Comparison of ENCODE assay signal across 23 cellular contexts in genomic region chr2:98830573-98831145, GRCh38.
"Had no signal": no experiment of that assay in that cellular context is flagged by ENCODE, and none has a peak within 500 bp of the region (broad histone marks: within the 10 kb centered on the region; RNA-seq: fewer than 3 reads in every experiment).

No MANE protein-coding gene starts in this region.

- H3K27me3 Mint-ChIP-seq: activated CD4-positive, alpha-beta T cell treated with anti-CD3 and anti-CD28 coated beads, Interleukin-2, amount 10 ng/mL, durations not matched to agents 7 days and 5 days; activated naive CD8-positive, alpha-beta T cell had no signal

- H3K9me3 Mint-ChIP-seq: activated CD4-positive, alpha-beta T cell treated with anti-CD3 and anti-CD28 coated beads, Interleukin-2, amount 10 ng/mL, durations not matched to agents 7 days and 5 days; dendritic cell treated with granulocyte-macrophage colony-stimulating factor and Interleukin-4, amounts not matched to agents 40 ng/mL and 50 ng/mL, for 4 days; naive B cell; stimulated activated effector memory CD8-positive, alpha-beta T cell treated with anti-CD3 and anti-CD28 coated beads, Interleukin-12 subunit alpha, Interleukin-12 subunit beta, amount 100 ng/mL, for 72 hours had no signal

- H3K4me3 ChIP-seq: adrenal gland, ascending aorta, left lung, lung, right lobe of liver, skin epidermis, stomach, suprapubic skin, transverse colon, uterus had no signal

- DNase-seq: activated CD4-positive, alpha-beta T cell treated with anti-CD3 and anti-CD28 coated beads, Interleukin-2, amount 10 ng/mL, durations not matched to agents 7 days and 5 days; activated CD8-positive, alpha-beta T cell treated with anti-CD3 and anti-CD28 coated beads, Interleukin-2, amount 10 ng/mL, durations not matched to agents 7 days and 5 days; activated naive CD4-positive, alpha-beta T cell; adrenal gland; brain microvascular endothelial cell; caudate nucleus; effector CD4-positive, alpha-beta T cell; foreskin keratinocyte; left lung; naive B cell; occipital lobe; right lobe of liver; stimulated activated CD4-positive, alpha-beta T cell treated with anti-CD3 and anti-CD28 coated beads, Interleukin-1b, Interleukin-23, amount 100 ng/mL, for 48 hours; stomach; transverse colon; uterus had no signal

- H3K36me3 ChIP-seq: adrenal gland, ascending aorta, brain microvascular endothelial cell, left lung, right lobe of liver, suprapubic skin, transverse colon, uterus had no signal

- H3K27ac ChIP-seq: adrenal gland, ascending aorta, brain microvascular endothelial cell, foreskin keratinocyte, right lobe of liver, skin epidermis, stomach, suprapubic skin, transverse colon, uterus had no signal

- H3K9me3 ChIP-seq: adrenal gland, ascending aorta, left lung, right lobe of liver, stomach, suprapubic skin, transverse colon, uterus had no signal

- H3K36me3 Mint-ChIP-seq: activated naive CD8-positive, alpha-beta T cell; naive B cell; stimulated activated effector memory CD8-positive, alpha-beta T cell treated with anti-CD3 and anti-CD28 coated beads, Interleukin-12 subunit alpha, Interleukin-12 subunit beta, amount 100 ng/mL, for 72 hours had no signal

- H3K27ac Mint-ChIP-seq: activated CD4-positive, alpha-beta T cell treated with anti-CD3 and anti-CD28 coated beads, Interleukin-2, amount 10 ng/mL, durations not matched to agents 7 days and 5 days; activated naive CD8-positive, alpha-beta T cell; stimulated activated effector memory CD8-positive, alpha-beta T cell treated with anti-CD3 and anti-CD28 coated beads, Interleukin-12 subunit alpha, Interleukin-12 subunit beta, amount 100 ng/mL, for 72 hours had no signal

- H3K27me3 ChIP-seq: adrenal gland, ascending aorta, brain microvascular endothelial cell, foreskin keratinocyte, left lung, right lobe of liver, stomach, suprapubic skin, transverse colon, uterus had no signal

- H3K4me1 ChIP-seq: adrenal gland, ascending aorta, foreskin keratinocyte, right lobe of liver, suprapubic skin, uterus had no signal

- H3K4me3 Mint-ChIP-seq: activated CD4-positive, alpha-beta T cell treated with anti-CD3 and anti-CD28 coated beads, Interleukin-2, amount 10 ng/mL, durations not matched to agents 7 days and 5 days; activated CD8-positive, alpha-beta T cell treated with anti-CD3 and anti-CD28 coated beads, Interleukin-2, amount 10 ng/mL, durations not matched to agents 7 days and 5 days; activated naive CD8-positive, alpha-beta T cell; dendritic cell treated with granulocyte-macrophage colony-stimulating factor and Interleukin-4, amounts not matched to agents 40 ng/mL and 50 ng/mL, for 4 days; naive B cell; stimulated activated effector memory CD8-positive, alpha-beta T cell treated with anti-CD3 and anti-CD28 coated beads, Interleukin-12 subunit alpha, Interleukin-12 subunit beta, amount 100 ng/mL, for 72 hours had no signal
